In the genomic region with DNA sequence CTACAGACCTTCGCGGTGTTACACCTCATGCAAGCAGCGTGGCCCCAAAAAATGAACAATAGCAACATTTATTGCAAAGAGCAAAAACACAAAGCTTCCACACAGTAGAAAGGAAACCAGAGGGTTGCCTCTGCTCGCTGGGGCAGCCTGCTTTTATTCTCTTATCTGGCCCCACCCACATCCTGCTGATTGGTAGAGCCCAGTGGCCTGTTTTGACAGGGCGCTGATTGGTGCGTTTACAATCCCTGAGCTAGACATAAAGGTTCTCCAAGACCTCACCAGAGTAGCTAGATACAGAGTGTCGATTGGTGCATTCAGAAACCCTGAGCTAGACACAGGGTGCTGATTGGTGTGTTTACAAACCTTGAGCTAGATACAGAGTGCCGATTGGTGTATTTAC, we compare ENCODE assay signal across 2 cellular contexts. TPM values are rescaled to one million over a fixed set of nuclear protein-coding genes. Genes with fewer than 3 reads are reported as not detected.
"Had no signal": no experiment of that assay in that cellular context is flagged by ENCODE, and none has a peak within 500 bp of the region (broad histone marks: within the 10 kb centered on the region; RNA-seq: fewer than 3 reads in every experiment).

No MANE protein-coding gene starts in this region.

RNA-seq across cellular contexts. Expression of a gene that starts 52.8 kb away (rescaled TPM):
- total RNA-seq: HT-29, IMR-90 had no signal
- polyA plus RNA-seq: IMR-90 had no signal
